ENCODE assay signal across 15 cellular contexts in genomic region chr14:101405171-101405883, GRCh38.
A peak's percentile ranks its signal among the peaks of the same experiment; 100 is the strongest.
DNase-seq lines count a peak whose midpoint lies in the region; ATAC-seq and TF ChIP-seq lines count a peak whose summit lies in the region.
"Had no signal": no experiment of that assay in that cellular context is flagged by ENCODE, and none has a peak within 500 bp of the region (broad histone marks: within the 10 kb centered on the region; RNA-seq: fewer than 3 reads in every experiment).

No MANE protein-coding gene starts in this region.

- TF ChIP-seq POLR2A in erythroblast (IDR thresholded peaks at IDR 0.05; ENCODE audit: low read length) = no peak

- peaks cover 7% of the 10 kb centered on the region for H3K4me1 Mint-ChIP-seq in activated CD8-positive, alpha-beta T cell treated with anti-CD3 and anti-CD28 coated beads for 36 hours (ENCODE audit: low read depth)
- H3K4me1 Mint-ChIP-seq in activated T-cell treated with anti-CD3 and anti-CD28 coated beads, Interleukin-2, amount 50 U/mL, for 4 hours (ENCODE audit: low read depth) = peaks cover 5% of the 10 kb centered on the region
- H3K4me1 Mint-ChIP-seq: activated CD4-positive, alpha-beta T cell treated with anti-CD3 and anti-CD28 coated beads, Interleukin-2, amount 10 ng/mL, durations not matched to agents 7 days and 5 days had no signal

- H3K4me1 ChIP-seq in ACC112 (ENCODE audit: control insufficient read depth, insufficient read depth, low read length, unreplicated experiment) (peaks cover 16% of the 10 kb centered on the region), lower lobe of right lung (peaks cover 42% of the 10 kb centered on the region)
- H3K4me1 ChIP-seq: breast epithelium had no signal

- TF ChIP-seq CTCF in LNCaP clone FGC (IDR thresholded peaks at IDR 0.05; ENCODE audit: control insufficient read depth, extremely low read depth, insufficient read depth) (no peak), lower lobe of right lung (IDR thresholded peaks at IDR 0.05) (no peak), RWPE1 (conservative IDR thresholded peaks at IDR 0.05; ENCODE audit: low read depth) (no peak)
- TF ChIP-seq CTCF in activated CD8-positive, alpha-beta T cell treated with anti-CD3 and anti-CD28 coated beads for 36 hours (IDR thresholded peaks at IDR 0.05) = no peak

- H3K36me3 ChIP-seq in ACC112 (ENCODE audit: insufficient read depth, low read length) = no peaks in the 10 kb centered on the region
- H3K36me3 ChIP-seq in lower lobe of right lung = no peaks in the 10 kb centered on the region
- H3K36me3 ChIP-seq: breast epithelium had no signal

- CTCF ChIA-PET in activated CD8-positive, alpha-beta T cell treated with anti-CD3 and anti-CD28 coated beads for 36 hours (lab: Charles Lee) = no interaction called here
- CTCF ChIA-PET in RWPE1 (lab: Yijun Ruan, JAX) = interaction anchor here (0.7 kb wide), 1 partner anchor 720 kb away, joined by 3 read pairs; no protein-coding TSS in a partner anchor

- peaks cover 37% of the 10 kb centered on the region for H3K27me3 Mint-ChIP-seq in activated CD8-positive, alpha-beta T cell treated with anti-CD3 and anti-CD28 coated beads for 36 hours
- H3K27me3 Mint-ChIP-seq in activated T-cell treated with anti-CD3 and anti-CD28 coated beads, Interleukin-2, amount 50 U/mL, for 4 hours (ENCODE audit: low read depth) = peaks cover 40% of the 10 kb centered on the region

- ATAC-seq in lower lobe of right lung = no peak
- ATAC-seq in activated CD8-positive, alpha-beta T cell treated with anti-CD3 and anti-CD28 coated beads for 36 hours = no peak
- no peak for ATAC-seq in activated T-cell treated with anti-CD3 and anti-CD28 coated beads, Interleukin-2, amount 50 U/mL, for 4 hours
- ATAC-seq: natural killer cell treated with Interleukin-12 subunit alpha and Interleukin-12 subunit beta and Interleukin-15 and Interleukin-18, amount 100 ng/mL, for 72 hours had no signal

- peak overlapping the region; percentile 24; the same call in 1 of the 2 replicates for H3K27ac ChIP-seq in ACC112 (ENCODE audit: low read depth, low read length)
- peak overlapping the region; percentile 31 for H3K27ac ChIP-seq in lower lobe of right lung
- no peak overlapping the region for H3K27ac ChIP-seq in RWPE1
- H3K27ac ChIP-seq: SK-N-MC had no signal

- no peaks in the 10 kb centered on the region for H3K9me3 ChIP-seq in lower lobe of right lung
- H3K9me3 ChIP-seq: breast epithelium had no signal

- POLR2A ChIA-PET in activated CD8-positive, alpha-beta T cell treated with anti-CD3 and anti-CD28 coated beads for 36 hours (lab: Charles Lee) = no interaction called here
- POLR2A ChIA-PET in RWPE1 (lab: Yijun Ruan, JAX; ENCODE audit: low non-redundant PET) = no interaction called here

- H3K4me3 Mint-ChIP-seq in activated CD8-positive, alpha-beta T cell treated with anti-CD3 and anti-CD28 coated beads for 36 hours = no peak overlapping the region
- H3K4me3 Mint-ChIP-seq in activated T-cell treated with anti-CD3 and anti-CD28 coated beads, Interleukin-2, amount 50 U/mL, for 4 hours = no peak overlapping the region
- H3K4me3 Mint-ChIP-seq: activated CD4-positive, alpha-beta T cell treated with anti-CD3 and anti-CD28 coated beads, Interleukin-2, amount 10 ng/mL, durations not matched to agents 7 days and 5 days; activated naive CD8-positive, alpha-beta T cell treated with anti-CD3 and anti-CD28 coated beads, Interleukin-2, amount 10 ng/mL, durations not matched to agents 7 days and 5 days; natural killer cell treated with Interleukin-12 subunit alpha and Interleukin-12 subunit beta and Interleukin-15 and Interleukin-18, amount 100 ng/mL, for 72 hours had no signal

- peak overlapping the region; percentile 49 for H3K4me3 ChIP-seq in ACC112 (ENCODE audit: low read depth, low read length)
- no peak overlapping the region for H3K4me3 ChIP-seq in LNCaP clone FGC (ENCODE audit: low read depth, low read length)
- H3K4me3 ChIP-seq in lower lobe of right lung = no peak overlapping the region
- H3K4me3 ChIP-seq: breast epithelium, SK-N-MC had no signal

- intact Hi-C loops in lower lobe of right lung (cut with DNase I) = no loop called here
- intact Hi-C loops in activated CD8-positive, alpha-beta T cell treated with anti-CD3 and anti-CD28 coated beads for 36 hours (cut with micrococcal nuclease) = no loop called here

- no peak overlapping the region for H2AFZ ChIP-seq in ACC112 (ENCODE audit: low read length, unreplicated experiment)

- no peak overlapping the region for H3K27ac Mint-ChIP-seq in activated CD8-positive, alpha-beta T cell treated with anti-CD3 and anti-CD28 coated beads for 36 hours
- H3K27ac Mint-ChIP-seq: activated CD4-positive, alpha-beta T cell treated with anti-CD3 and anti-CD28 coated beads, Interleukin-2, amount 10 ng/mL, durations not matched to agents 7 days and 5 days; activated naive CD8-positive, alpha-beta T cell treated with anti-CD3 and anti-CD28 coated beads, Interleukin-2, amount 10 ng/mL, durations not matched to agents 7 days and 5 days; natural killer cell treated with Interleukin-12 subunit alpha and Interleukin-12 subunit beta and Interleukin-15 and Interleukin-18, amount 100 ng/mL, for 72 hours had no signal

- 0 out of 2 replicates have a peak, but pooled peaks cover 3% of the 10 kb centered on the region for H3K27me3 ChIP-seq in ACC112 (ENCODE audit: insufficient read depth, low read length)
- peaks cover under 1% of the 10 kb centered on the region for H3K27me3 ChIP-seq in lower lobe of right lung (ENCODE audit: low read depth)

- H3K36me3 Mint-ChIP-seq in activated CD8-positive, alpha-beta T cell treated with anti-CD3 and anti-CD28 coated beads for 36 hours (ENCODE audit: low read depth) = no peaks in the 10 kb centered on the region
- H3K36me3 Mint-ChIP-seq in activated T-cell treated with anti-CD3 and anti-CD28 coated beads, Interleukin-2, amount 50 U/mL, for 4 hours (ENCODE audit: insufficient read depth) = no peaks in the 10 kb centered on the region
- H3K36me3 Mint-ChIP-seq: activated naive CD8-positive, alpha-beta T cell treated with anti-CD3 and anti-CD28 coated beads, Interleukin-2, amount 10 ng/mL, durations not matched to agents 7 days and 5 days; natural killer cell treated with Interleukin-12 subunit alpha and Interleukin-12 subunit beta and Interleukin-15 and Interleukin-18, amount 100 ng/mL, for 72 hours had no signal

- H3K9me3 Mint-ChIP-seq in activated CD8-positive, alpha-beta T cell treated with anti-CD3 and anti-CD28 coated beads for 36 hours = no peaks in the 10 kb centered on the region
- no peaks in the 10 kb centered on the region for H3K9me3 Mint-ChIP-seq in activated T-cell treated with anti-CD3 and anti-CD28 coated beads, Interleukin-2, amount 50 U/mL, for 4 hours
- H3K9me3 Mint-ChIP-seq: activated CD4-positive, alpha-beta T cell treated with anti-CD3 and anti-CD28 coated beads, Interleukin-2, amount 10 ng/mL, durations not matched to agents 7 days and 5 days; activated naive CD8-positive, alpha-beta T cell treated with anti-CD3 and anti-CD28 coated beads, Interleukin-2, amount 10 ng/mL, durations not matched to agents 7 days and 5 days; natural killer cell treated with Interleukin-12 subunit alpha and Interleukin-12 subunit beta and Interleukin-15 and Interleukin-18, amount 100 ng/mL, for 72 hours had no signal

- peak; percentile 56 for DNase-seq in LNCaP clone FGC (ENCODE audit: low read depth)
- peak; percentile 86 for DNase-seq in fibroblast of gingiva (ENCODE audit: low read depth)
- DNase-seq in lower lobe of right lung = no peak
- no peak for DNase-seq in activated CD8-positive, alpha-beta T cell treated with anti-CD3 and anti-CD28 coated beads for 36 hours
- DNase-seq in RWPE1 (ENCODE audit: low spot score) = no peak
- no peak for DNase-seq in erythroblast (lab: John Stamatoyannopoulos, UW)
- no peak for DNase-seq in activated T-cell treated with anti-CD3 and anti-CD28 coated beads, Interleukin-2, amount 50 U/mL, for 4 hours
- DNase-seq: activated CD4-positive, alpha-beta T cell treated with anti-CD3 and anti-CD28 coated beads, Interleukin-2, amount 10 ng/mL, durations not matched to agents 7 days and 5 days; activated naive CD8-positive, alpha-beta T cell treated with anti-CD3 and anti-CD28 coated beads, Interleukin-2, amount 10 ng/mL, durations not matched to agents 7 days and 5 days; activated T-cell treated with anti-CD3 and anti-CD28 coated beads, Interleukin-2, amount 50 U/mL, for 48 hours; foreskin melanocyte had no signal

- H3K79me2 ChIP-seq in ACC112 (ENCODE audit: control insufficient read depth, insufficient read depth, low read length, unreplicated experiment) = no peaks in the 10 kb centered on the region

Comparison
In these comparisons a context has a peak if more than half of its experiments do, and no peak if none do; other contexts are left out.
1. DNase-seq: peak in LNCaP clone FGC (single experiment) and fibroblast of gingiva (single experiment); none in lower lobe of right lung (single experiment), activated CD8-positive, alpha-beta T cell treated with anti-CD3 and anti-CD28 coated beads for 36 hours (single experiment), RWPE1 (single experiment), erythroblast (0 of 2) and activated T-cell treated with anti-CD3 and anti-CD28 coated beads, Interleukin-2, amount 50 U/mL, for 4 hours (single experiment).